10 cellular contexts compared by ENCODE assay signal in the genomic region with DNA sequence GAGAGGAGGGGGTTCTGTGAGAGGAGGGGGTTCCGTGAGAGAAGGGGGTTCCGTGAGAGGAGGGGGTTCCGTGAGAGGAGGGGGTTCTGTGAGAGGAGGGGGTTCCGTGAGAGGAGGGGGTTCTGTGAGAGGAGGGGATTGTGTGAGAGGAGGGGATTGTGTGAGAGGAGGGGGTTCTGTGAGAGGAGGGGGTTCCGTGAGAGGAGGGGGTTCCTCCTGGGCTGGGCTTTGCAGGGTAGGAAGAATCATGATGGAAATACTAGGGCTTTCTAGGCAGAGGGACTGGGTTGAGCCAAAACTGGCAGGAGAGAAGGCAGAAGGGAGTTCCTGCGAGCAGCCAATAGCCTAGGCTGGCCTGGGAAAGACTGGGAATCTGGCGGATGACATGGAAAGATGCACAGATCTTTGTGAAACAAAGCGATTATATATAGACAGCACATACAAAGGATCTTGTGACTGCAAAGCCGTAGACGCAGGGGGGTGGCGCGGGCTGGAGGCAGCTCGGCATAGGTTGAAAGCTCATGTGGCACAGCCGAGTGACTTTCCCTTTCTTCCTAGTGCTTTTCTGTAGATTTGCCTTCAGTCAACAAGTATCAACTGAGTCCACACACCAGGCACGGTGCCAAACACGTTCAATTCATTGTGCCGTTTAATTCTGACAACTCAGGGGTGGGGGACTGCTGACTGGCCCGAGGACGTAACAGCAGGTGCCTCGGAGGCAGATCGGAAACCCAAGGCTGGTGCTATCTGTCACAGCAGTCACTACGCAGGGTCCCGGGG. TPM values are rescaled to one million over a fixed set of nuclear protein-coding genes. Genes with fewer than 3 reads are reported as not detected.
DNase-seq lines count a peak whose midpoint lies in the region; ATAC-seq and TF ChIP-seq lines count a peak whose summit lies in the region.
"Had no signal": no experiment of that assay in that cellular context is flagged by ENCODE, and none has a peak within 500 bp of the region (broad histone marks: within the 10 kb centered on the region; RNA-seq: fewer than 3 reads in every experiment).

No MANE protein-coding gene starts in this region.

- no peak overlapping the region for H3K4me3 Mint-ChIP-seq in CD8-positive, alpha-beta memory T cell
- H3K4me3 Mint-ChIP-seq in brain (peak overlapping the region in 2 of 5 experiments; percentile 31 to 32), nephron (no peak overlapping the region)

- no peak for TF ChIP-seq CTCF in brain (conservative IDR thresholded peaks at IDR 0.05)
- TF ChIP-seq CTCF in nephron (IDR thresholded peaks at IDR 0.05; ENCODE audit: unreplicated experiment in 3 of 3), result no peak

- H3K27me3 Mint-ChIP-seq in CD8-positive, alpha-beta memory T cell, result no peaks in the 10 kb centered on the region
- no peaks in the 10 kb centered on the region for H3K27me3 Mint-ChIP-seq in brain
- no peaks in the 10 kb centered on the region for H3K27me3 Mint-ChIP-seq in nephron (ENCODE audit: low read depth)

- H3K4me3 ChIP-seq in CD8-positive, alpha-beta memory T cell (ENCODE audit: low read length), result no peak overlapping the region

- ATAC-seq in SK-N-SH treated with all-trans-retinoic acid at 6 μM for 48 hours (no peak), GM18520 (IDR thresholded peaks at IDR 0.05; ENCODE audit: unreplicated experiment) (no peak), GM18502 (IDR thresholded peaks at IDR 0.05; ENCODE audit: poor library complexity, unreplicated experiment) (no peak)

- no peaks in the 10 kb centered on the region for H3K9me3 ChIP-seq in CD8-positive, alpha-beta memory T cell (ENCODE audit: low read length)

- H3K27me3 ChIP-seq in CD8-positive, alpha-beta memory T cell (ENCODE audit: insufficient read depth, low read length, poor library complexity, severe bottlenecking), result no peaks in the 10 kb centered on the region

- H3K27ac Mint-ChIP-seq in CD8-positive, alpha-beta memory T cell, result peak overlapping the region in 6 of 8 donors; percentile 47 to 93 (median 58)
- H3K27ac Mint-ChIP-seq in brain, result peak overlapping the region; percentile 13 to 90 (median 80)
- peak overlapping the region in 2 of 3 experiments; percentile 49 to 59 for H3K27ac Mint-ChIP-seq in nephron

- CTCF ChIA-PET in CD8-positive, alpha-beta memory T cell (lab: Charles Lee), result no interaction called here

- H3K9me3 Mint-ChIP-seq in CD8-positive, alpha-beta memory T cell, result no peaks in the 10 kb centered on the region
- H3K9me3 Mint-ChIP-seq in brain (peaks cover 0 to 2% (median 0%) of the 10 kb centered on the region in 5 experiments), nephron (no peaks in the 10 kb centered on the region)

- H3K4me1 Mint-ChIP-seq in CD8-positive, alpha-beta memory T cell, result peaks cover 14 to 43% (median 20%) of the 10 kb centered on the region in 3 donors
- H3K4me1 Mint-ChIP-seq in brain (peaks cover 29% of the 10 kb centered on the region), nephron (no peaks in the 10 kb centered on the region)

- peaks cover 7% of the 10 kb centered on the region for H3K4me1 ChIP-seq in CD8-positive, alpha-beta memory T cell (ENCODE audit: insufficient read depth, low read length)

- POLR2A ChIA-PET in CD8-positive, alpha-beta memory T cell (lab: Charles Lee), result no interaction called here

- DNase-seq in CD8-positive, alpha-beta memory T cell, result no peak
- peak; percentile 88 for DNase-seq in NCI-H2107 treated with DMSO at 0.1 percent for 48 hours (lab: John Stamatoyannopoulos, UW; ENCODE audit: unreplicated experiment)
- no peak for DNase-seq in activated T-cell treated with anti-CD3 and anti-CD28 coated beads for 4 hours
- DNase-seq: cerebellar nuclear complex had no signal

- H3K36me3 ChIP-seq in CD8-positive, alpha-beta memory T cell (ENCODE audit: insufficient read depth, low read length), result no peaks in the 10 kb centered on the region

- no peak overlapping the region for H3K27ac ChIP-seq in CD8-positive, alpha-beta memory T cell (ENCODE audit: low read depth, low read length)
- H3K27ac ChIP-seq: KMS-11 had no signal

- peaks cover 0 to 19% (median 0%) of the 10 kb centered on the region in 3 donors for H3K36me3 Mint-ChIP-seq in CD8-positive, alpha-beta memory T cell
- H3K36me3 Mint-ChIP-seq in brain, result peaks cover 12% of the 10 kb centered on the region
- H3K36me3 Mint-ChIP-seq in nephron (ENCODE audit: low read depth), result peaks cover 9% of the 10 kb centered on the region

TF ChIP-seq in SK-N-SH treated with all-trans-retinoic acid at 6 μM for 48 hours, 23 proteins besides CTCF, POLR2A, EP300 and RAD21 (continues in another document):
- TF ChIP-seq TOX (CRISPR knock-in tag; IDR thresholded peaks at IDR 0.05; ENCODE audit: borderline replicate concordance) (no peak), BACH2 (CRISPR knock-in tag; IDR thresholded peaks at IDR 0.05; ENCODE audit: borderline replicate concordance) (no peak), ZNF565 (CRISPR knock-in tag; conservative IDR thresholded peaks at IDR 0.05; ENCODE audit: low read depth) (no peak), ZNF70 (CRISPR knock-in tag; IDR thresholded peaks at IDR 0.05) (no peak), OSR1 (CRISPR knock-in tag; IDR thresholded peaks at IDR 0.05) (no peak), SNAI2 (CRISPR knock-in tag; IDR thresholded peaks at IDR 0.05) (no peak), PPARA (CRISPR knock-in tag; IDR thresholded peaks at IDR 0.05; ENCODE audit: borderline replicate concordance) (no peak)
- TF ChIP-seq, protein P1, sequence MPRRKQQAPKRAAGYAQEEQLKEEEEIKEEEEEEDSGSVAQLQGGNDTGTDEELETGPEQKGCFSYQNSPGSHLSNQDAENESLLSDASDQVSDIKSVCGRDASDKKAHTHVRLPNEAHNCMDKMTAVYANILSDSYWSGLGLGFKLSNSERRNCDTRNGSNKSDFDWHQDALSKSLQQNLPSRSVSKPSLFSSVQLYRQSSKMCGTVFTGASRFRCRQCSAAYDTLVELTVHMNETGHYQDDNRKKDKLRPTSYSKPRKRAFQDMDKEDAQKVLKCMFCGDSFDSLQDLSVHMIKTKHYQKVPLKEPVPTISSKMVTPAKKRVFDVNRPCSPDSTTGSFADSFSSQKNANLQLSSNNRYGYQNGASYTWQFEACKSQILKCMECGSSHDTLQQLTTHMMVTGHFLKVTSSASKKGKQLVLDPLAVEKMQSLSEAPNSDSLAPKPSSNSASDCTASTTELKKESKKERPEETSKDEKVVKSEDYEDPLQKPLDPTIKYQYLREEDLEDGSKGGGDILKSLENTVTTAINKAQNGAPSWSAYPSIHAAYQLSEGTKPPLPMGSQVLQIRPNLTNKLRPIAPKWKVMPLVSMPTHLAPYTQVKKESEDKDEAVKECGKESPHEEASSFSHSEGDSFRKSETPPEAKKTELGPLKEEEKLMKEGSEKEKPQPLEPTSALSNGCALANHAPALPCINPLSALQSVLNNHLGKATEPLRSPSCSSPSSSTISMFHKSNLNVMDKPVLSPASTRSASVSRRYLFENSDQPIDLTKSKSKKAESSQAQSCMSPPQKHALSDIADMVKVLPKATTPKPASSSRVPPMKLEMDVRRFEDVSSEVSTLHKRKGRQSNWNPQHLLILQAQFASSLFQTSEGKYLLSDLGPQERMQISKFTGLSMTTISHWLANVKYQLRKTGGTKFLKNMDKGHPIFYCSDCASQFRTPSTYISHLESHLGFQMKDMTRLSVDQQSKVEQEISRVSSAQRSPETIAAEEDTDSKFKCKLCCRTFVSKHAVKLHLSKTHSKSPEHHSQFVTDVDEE (CRISPR knock-in tag; IDR thresholded peaks at IDR 0.05), result no peak
- TF ChIP-seq, protein P2, sequence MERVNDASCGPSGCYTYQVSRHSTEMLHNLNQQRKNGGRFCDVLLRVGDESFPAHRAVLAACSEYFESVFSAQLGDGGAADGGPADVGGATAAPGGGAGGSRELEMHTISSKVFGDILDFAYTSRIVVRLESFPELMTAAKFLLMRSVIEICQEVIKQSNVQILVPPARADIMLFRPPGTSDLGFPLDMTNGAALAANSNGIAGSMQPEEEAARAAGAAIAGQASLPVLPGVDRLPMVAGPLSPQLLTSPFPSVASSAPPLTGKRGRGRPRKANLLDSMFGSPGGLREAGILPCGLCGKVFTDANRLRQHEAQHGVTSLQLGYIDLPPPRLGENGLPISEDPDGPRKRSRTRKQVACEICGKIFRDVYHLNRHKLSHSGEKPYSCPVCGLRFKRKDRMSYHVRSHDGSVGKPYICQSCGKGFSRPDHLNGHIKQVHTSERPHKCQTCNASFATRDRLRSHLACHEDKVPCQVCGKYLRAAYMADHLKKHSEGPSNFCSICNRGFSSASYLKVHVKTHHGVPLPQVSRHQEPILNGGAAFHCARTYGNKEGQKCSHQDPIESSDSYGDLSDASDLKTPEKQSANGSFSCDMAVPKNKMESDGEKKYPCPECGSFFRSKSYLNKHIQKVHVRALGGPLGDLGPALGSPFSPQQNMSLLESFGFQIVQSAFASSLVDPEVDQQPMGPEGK (CRISPR knock-in tag; IDR thresholded peaks at IDR 0.05; ENCODE audit: borderline replicate concordance), result no peak
- TF ChIP-seq, protein P3, sequence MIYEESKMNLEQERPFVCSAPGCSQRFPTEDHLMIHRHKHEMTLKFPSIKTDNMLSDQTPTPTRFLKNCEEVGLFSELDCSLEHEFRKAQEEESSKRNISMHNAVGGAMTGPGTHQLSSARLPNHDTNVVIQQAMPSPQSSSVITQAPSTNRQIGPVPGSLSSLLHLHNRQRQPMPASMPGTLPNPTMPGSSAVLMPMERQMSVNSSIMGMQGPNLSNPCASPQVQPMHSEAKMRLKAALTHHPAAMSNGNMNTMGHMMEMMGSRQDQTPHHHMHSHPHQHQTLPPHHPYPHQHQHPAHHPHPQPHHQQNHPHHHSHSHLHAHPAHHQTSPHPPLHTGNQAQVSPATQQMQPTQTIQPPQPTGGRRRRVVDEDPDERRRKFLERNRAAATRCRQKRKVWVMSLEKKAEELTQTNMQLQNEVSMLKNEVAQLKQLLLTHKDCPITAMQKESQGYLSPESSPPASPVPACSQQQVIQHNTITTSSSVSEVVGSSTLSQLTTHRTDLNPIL (CRISPR knock-in tag; IDR thresholded peaks at IDR 0.05; ENCODE audit: low read depth), result no peak

RNA-seq across cellular contexts. Expression of a gene that starts 6.3 kb away (rescaled TPM):
- 10 to 100 TPM; 66.6 to 70.2 TPM for total RNA-seq in CD8-positive, alpha-beta memory T cell
- 38.6 TPM for polyA plus RNA-seq in CD8-positive, alpha-beta memory T cell
- polyA plus RNA-seq in brain (ENCODE audit: insufficient read depth, low read depth, low replicate concordance), result 64.4 TPM

RNA-seq across cellular contexts. Expression of a gene that starts 26.8 kb away (rescaled TPM):
- total RNA-seq in CD8-positive, alpha-beta memory T cell, result under 1 TPM in 1 of 2 experiments, not detected in 1; 0.31 TPM
- polyA plus RNA-seq in CD8-positive, alpha-beta memory T cell, result not detected
- 5.0 TPM for polyA plus RNA-seq in brain (ENCODE audit: insufficient read depth, low read depth, low replicate concordance)

RNA-seq across cellular contexts. Expression of a gene that starts 29.0 kb away (rescaled TPM):
- total RNA-seq in CD8-positive, alpha-beta memory T cell, result under 1 TPM; 0.13 to 0.26 TPM
- polyA plus RNA-seq in CD8-positive, alpha-beta memory T cell, result not detected
- 17.2 TPM for polyA plus RNA-seq in brain (ENCODE audit: insufficient read depth, low read depth, low replicate concordance)

Comparison
In these comparisons a context has a peak if more than half of its experiments do, and no peak if none do; other contexts are left out.
1. RNA of a gene that starts 29.0 kb away (polyA plus RNA-seq): 17.2 TPM in brain (single experiment); not detected in CD8-positive, alpha-beta memory T cell (single experiment); every median in the first group is over 10 times any median in the second.
2. Peak in every context shown above with its lines, with median percentiles within 50 percentile points of each other: H3K27ac Mint-ChIP-seq.